In genomic region chr1:245441699-245442098, GRCh38 we compare ENCODE assay signal across 15 cellular contexts.
DNase-seq lines count a peak whose midpoint lies in the region; ATAC-seq, FAIRE-seq and TF ChIP-seq lines count a peak whose summit lies in the region.
"Had no signal": no experiment of that assay in that cellular context is flagged by ENCODE, and none has a peak within 500 bp of the region (broad histone marks: within the 10 kb centered on the region; RNA-seq: fewer than 3 reads in every experiment).

No MANE protein-coding gene starts in this region.

- H3K9ac ChIP-seq in HepG2 (ENCODE audit: insufficient read depth, low read depth, low read length) (no peak overlapping the region), smooth muscle cell (ENCODE audit: low read depth) (no peak overlapping the region)

- ATAC-seq in right lobe of liver (peak; percentile 21 to 36 (median 31)), HepG2 (no peak), WTC11 (no peak)
- no peak for ATAC-seq in activated T-helper 17 cell treated with anti-CD3 and anti-CD28 coated beads, Interleukin-2, amount 50 U/mL, for 72 hours (replicated peaks)

- no peak for TF ChIP-seq CTCF in right lobe of liver (IDR thresholded peaks at IDR 0.05)
- no peak for TF ChIP-seq CTCF in HepG2 (CRISPR knock-in tag; IDR thresholded peaks at IDR 0.05)
- TF ChIP-seq CTCF in WTC11 (IDR thresholded peaks at IDR 0.05): no peak
- no peak for TF ChIP-seq CTCF in smooth muscle cell (IDR thresholded peaks at IDR 0.05; ENCODE audit: borderline replicate concordance, insufficient read depth, poor library complexity, severe bottlenecking)

- no peak for FAIRE-seq in HepG2 (lab: Jason Lieb, UNC)

- TF ChIP-seq EP300 in HepG2 (IDR thresholded peaks at IDR 0.05; ENCODE audit: low read depth in 2 of 2, low read length in 2 of 2): no peak
- TF ChIP-seq EP300 in HepG2 (CRISPR knock-in tag; IDR thresholded peaks at IDR 0.05; ENCODE audit: borderline replicate concordance): no peak

- no peak overlapping the region for H3K4me2 ChIP-seq in HepG2 (ENCODE audit: low read depth, low read length)
- no peak overlapping the region for H3K4me2 ChIP-seq in smooth muscle cell

- H3K27ac ChIP-seq in right lobe of liver: no peak overlapping the region
- H3K27ac ChIP-seq in HepG2 (ENCODE audit: extremely low read length, insufficient read depth, low read length): no peak overlapping the region
- H3K27ac ChIP-seq in smooth muscle cell (ENCODE audit: low read depth): no peak overlapping the region
- H3K27ac ChIP-seq: brain microvascular endothelial cell had no signal

- H3K4me1 ChIP-seq in right lobe of liver: no peaks in the 10 kb centered on the region
- H3K4me1 ChIP-seq in HepG2 (ENCODE audit: insufficient read depth, low read length): no peaks in the 10 kb centered on the region
- H3K4me1 ChIP-seq in smooth muscle cell (ENCODE audit: low read depth): no peaks in the 10 kb centered on the region

- no peaks in the 10 kb centered on the region for H3F3A ChIP-seq in smooth muscle cell (ENCODE audit: low read depth)

- BruUV-seq in HepG2 (replicated peaks; lab: Mats Ljungman, UMichigan): no TSS peak

- DNase-seq in right lobe of liver: no peak
- DNase-seq in HepG2 (ENCODE audit: low spot score): no peak
- DNase-seq in NCI-H1694 treated with DMSO at 0.1 percent for 48 hours (lab: John Stamatoyannopoulos, UW): peak; percentile 54
- peak; percentile 40 for DNase-seq in fibroblast of peridontal ligament (ENCODE audit: extremely low read depth)
- DNase-seq in WTC11 (ENCODE audit: low spot score): no peak
- no peak for DNase-seq in smooth muscle cell (lab: John Stamatoyannopoulos, UW; ENCODE audit: unreplicated experiment)
- no peak for DNase-seq in effector CD4-positive, alpha-beta T cell
- DNase-seq: activated naive CD4-positive, alpha-beta T cell treated with Interleukin-2 at 50 U/mL for 16 hours; brain microvascular endothelial cell; DMS53; mammary epithelial cell; NCI-H1417 treated with DMSO at 0.1 percent for 48 hours; NCI-H510A; stimulated activated CD4-positive, alpha-beta T cell treated with anti-CD3 and anti-CD28 coated beads, Interleukin-2, amount 100 ng/mL, for 24 hours had no signal

- H3K9me3 ChIP-seq in right lobe of liver: no peaks in the 10 kb centered on the region
- no peaks in the 10 kb centered on the region for H3K9me3 ChIP-seq in HepG2 (ENCODE audit: low read length)
- no peaks in the 10 kb centered on the region for H3K9me3 ChIP-seq in smooth muscle cell (replicated peaks; ENCODE audit: low read depth)

- WGBS in right lobe of liver (ENCODE audit: insufficient coverage, low coverage, low lambda C conversion rate, missing lambda C conversion rate): 30% methylated on average over 5 of the region's 6 CpGs
- 51% methylated on average over 6 of the region's 6 CpGs for WGBS in HepG2 (ENCODE audit: low lambda C conversion rate)
- 21% methylated on average over 6 of the region's 6 CpGs for WGBS in smooth muscle cell (ENCODE audit: low lambda C conversion rate)

- H3K4me1 Mint-ChIP-seq in WTC11: no peaks in the 10 kb centered on the region
- H3K4me1 Mint-ChIP-seq in activated T-helper 17 cell treated with anti-CD3 and anti-CD28 coated beads, Interleukin-2, amount 50 U/mL, for 72 hours: no peaks in the 10 kb centered on the region

- no peak for TF ChIP-seq RAD21 in HepG2 (CRISPR knock-in tag; IDR thresholded peaks at IDR 0.05)

- in situ Hi-C loops in HepG2 (cut with HindIII; ENCODE audit: extremely low pct_ligation_motif_present, low pct_unique_long_range_greater_than_20kb): no loop called here

- H3K79me2 ChIP-seq in HepG2 (ENCODE audit: insufficient read depth, low read length): no peaks in the 10 kb centered on the region
- H3K79me2 ChIP-seq in smooth muscle cell (ENCODE audit: low read depth): peaks cover 24% of the 10 kb centered on the region

- no peaks in the 10 kb centered on the region for H3K36me3 Mint-ChIP-seq in WTC11
- H3K36me3 Mint-ChIP-seq in activated T-helper 17 cell treated with anti-CD3 and anti-CD28 coated beads, Interleukin-2, amount 50 U/mL, for 72 hours (ENCODE audit: low read depth): no peaks in the 10 kb centered on the region

- H3K4me3 Mint-ChIP-seq in WTC11: no peak overlapping the region
- no peak overlapping the region for H3K4me3 Mint-ChIP-seq in activated T-helper 17 cell treated with anti-CD3 and anti-CD28 coated beads, Interleukin-2, amount 50 U/mL, for 72 hours

- H2AFZ ChIP-seq in HepG2 (ENCODE audit: low read length) (no peak overlapping the region), smooth muscle cell (ENCODE audit: low read depth) (no peak overlapping the region)

- intact Hi-C loops in right lobe of liver (cut with DNase I) (no loop called here), HepG2 (cut with micrococcal nuclease; ENCODE audit: unreplicated experiment) (no loop called here)

- H3K27me3 ChIP-seq in right lobe of liver (no peaks in the 10 kb centered on the region), HepG2 (ENCODE audit: control insufficient read depth in 1 of 2, insufficient read depth in 2 of 2, low read length in 2 of 2) (no peaks in the 10 kb centered on the region), smooth muscle cell (ENCODE audit: low read depth) (no peaks in the 10 kb centered on the region)
- H3K27me3 ChIP-seq: brain microvascular endothelial cell had no signal

- H3K27me3 Mint-ChIP-seq in WTC11 (ENCODE audit: low read depth): no peaks in the 10 kb centered on the region
- H3K27me3 Mint-ChIP-seq in activated T-helper 17 cell treated with anti-CD3 and anti-CD28 coated beads, Interleukin-2, amount 50 U/mL, for 72 hours: peaks cover 19% of the 10 kb centered on the region

- TF ChIP-seq POLR2A in right lobe of liver (IDR thresholded peaks at IDR 0.05) (no peak), HepG2 (IDR thresholded peaks at IDR 0.05; ENCODE audit: insufficient read depth in 1 of 2, low read depth in 2 of 2, low read length in 2 of 2) (no peak)

- H3K9me3 Mint-ChIP-seq in WTC11: peaks cover 9% of the 10 kb centered on the region
- H3K9me3 Mint-ChIP-seq in activated T-helper 17 cell treated with anti-CD3 and anti-CD28 coated beads, Interleukin-2, amount 50 U/mL, for 72 hours: no peaks in the 10 kb centered on the region

- POLR2A ChIA-PET in HepG2 (lab: Yijun Ruan, JAX) (no interaction called here), WTC11 (lab: Charles Lee) (no interaction called here)

- no peaks in the 10 kb centered on the region for H3K36me3 ChIP-seq in right lobe of liver
- H3K36me3 ChIP-seq in HepG2 (replicated peaks in 1 of 2; ENCODE audit: control insufficient read depth in 1 of 2, insufficient read depth in 2 of 2, low read length in 2 of 2): no peaks in the 10 kb centered on the region
- no peaks in the 10 kb centered on the region for H3K36me3 ChIP-seq in smooth muscle cell (ENCODE audit: low read depth)
- H3K36me3 ChIP-seq: brain microvascular endothelial cell had no signal

- CTCF ChIA-PET in HepG2 (lab: Yijun Ruan, JAX; ENCODE audit: low intra/inter-chr PET ratio, low total read pairs): no interaction called here
- CTCF ChIA-PET in WTC11 (lab: Charles Lee): no interaction called here

- H3K4me3 ChIP-seq in right lobe of liver (no peak overlapping the region), HepG2 (replicated peaks in 1 of 3; ENCODE audit: insufficient read depth in 1 of 3, low read depth in 2 of 3, low read length in 3 of 3) (no peak overlapping the region), smooth muscle cell (no peak overlapping the region)

- H3K27ac Mint-ChIP-seq in WTC11: no peak overlapping the region
- H3K27ac Mint-ChIP-seq in activated T-helper 17 cell treated with anti-CD3 and anti-CD28 coated beads, Interleukin-2, amount 50 U/mL, for 72 hours: no peak overlapping the region

- H4K20me1 ChIP-seq in HepG2 (ENCODE audit: insufficient read depth, low read length) (no peaks in the 10 kb centered on the region), smooth muscle cell (ENCODE audit: low read depth) (peaks cover 71% of the 10 kb centered on the region)

TF ChIP-seq in HepG2, 621 proteins besides CTCF, POLR2A, EP300 and RAD21 (continues in another document):
- no peak for TF ChIP-seq NPAS2 (CRISPR knock-in tag; IDR thresholded peaks at IDR 0.05; ENCODE audit: borderline replicate concordance)
- TF ChIP-seq ZNF775 (CRISPR knock-in tag; IDR thresholded peaks at IDR 0.05; ENCODE audit: borderline replicate concordance): no peak
- no peak for TF ChIP-seq RBAK (CRISPR knock-in tag; IDR thresholded peaks at IDR 0.05)
- no peak for TF ChIP-seq BRF2 (CRISPR knock-in tag; IDR thresholded peaks at IDR 0.05)

TF ChIP-seq in WTC11, 78 proteins besides CTCF, POLR2A, EP300 and RAD21 (continues in another document):
- no peak for TF ChIP-seq ZNF671 (CRISPR knock-in tag; IDR thresholded peaks at IDR 0.05)
- TF ChIP-seq RELA (CRISPR knock-in tag; IDR thresholded peaks at IDR 0.05; ENCODE audit: borderline replicate concordance): no peak
- no peak for TF ChIP-seq ZNF138 (CRISPR knock-in tag; conservative IDR thresholded peaks at IDR 0.05)
- no peak for TF ChIP-seq MYBL2 (CRISPR knock-in tag; IDR thresholded peaks at IDR 0.05)
- TF ChIP-seq ZNF263 (CRISPR knock-in tag; IDR thresholded peaks at IDR 0.05; ENCODE audit: low read depth): no peak
- no peak for TF ChIP-seq PRRX2 (CRISPR knock-in tag; IDR thresholded peaks at IDR 0.05)
- TF ChIP-seq AFF4 (CRISPR knock-in tag; IDR thresholded peaks at IDR 0.05; ENCODE audit: borderline replicate concordance): no peak

Comparison
In these comparisons a context has a peak if more than half of its experiments do, and no peak if none do; other contexts are left out.
1. ATAC-seq: peak in right lobe of liver (4 of 4); none in HepG2 (single experiment), WTC11 (single experiment) and activated T-helper 17 cell treated with anti-CD3 and anti-CD28 coated beads, Interleukin-2, amount 50 U/mL, for 72 hours (single experiment).
2. DNase-seq: peak in NCI-H1694 treated with DMSO at 0.1 percent for 48 hours (single experiment) and fibroblast of peridontal ligament (single experiment); none in right lobe of liver (0 of 3), HepG2 (single experiment), WTC11 (single experiment), smooth muscle cell (single experiment) and effector CD4-positive, alpha-beta T cell (single experiment).